1 cellular context compared by ENCODE assay signal in the genomic region with DNA sequence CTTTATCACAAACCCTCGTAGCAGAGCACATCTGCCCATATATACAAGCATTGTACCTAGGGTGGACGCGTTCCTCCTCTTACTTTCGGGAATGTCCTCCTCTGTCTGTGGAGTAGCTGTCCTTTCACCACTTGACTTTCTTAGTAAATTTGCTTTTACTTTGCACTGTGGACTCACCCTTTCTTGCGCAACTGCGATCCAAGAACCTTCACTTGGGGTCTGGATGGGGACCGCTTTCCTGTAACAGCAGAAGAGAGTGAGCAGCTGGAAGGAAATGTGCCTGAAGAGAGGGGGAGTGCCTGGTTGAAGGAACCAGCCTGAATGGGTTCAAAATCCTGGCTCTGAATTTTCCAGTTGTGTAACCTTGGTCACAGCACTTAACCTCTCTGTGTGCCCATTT.
TF ChIP-seq lines count a peak whose summit lies in the region.

No MANE protein-coding gene starts in this region.

TF ChIP-seq in GM23338, 12 proteins besides CTCF, POLR2A, EP300 and RAD21 (continued from another document):
- TF ChIP-seq, protein P1, sequence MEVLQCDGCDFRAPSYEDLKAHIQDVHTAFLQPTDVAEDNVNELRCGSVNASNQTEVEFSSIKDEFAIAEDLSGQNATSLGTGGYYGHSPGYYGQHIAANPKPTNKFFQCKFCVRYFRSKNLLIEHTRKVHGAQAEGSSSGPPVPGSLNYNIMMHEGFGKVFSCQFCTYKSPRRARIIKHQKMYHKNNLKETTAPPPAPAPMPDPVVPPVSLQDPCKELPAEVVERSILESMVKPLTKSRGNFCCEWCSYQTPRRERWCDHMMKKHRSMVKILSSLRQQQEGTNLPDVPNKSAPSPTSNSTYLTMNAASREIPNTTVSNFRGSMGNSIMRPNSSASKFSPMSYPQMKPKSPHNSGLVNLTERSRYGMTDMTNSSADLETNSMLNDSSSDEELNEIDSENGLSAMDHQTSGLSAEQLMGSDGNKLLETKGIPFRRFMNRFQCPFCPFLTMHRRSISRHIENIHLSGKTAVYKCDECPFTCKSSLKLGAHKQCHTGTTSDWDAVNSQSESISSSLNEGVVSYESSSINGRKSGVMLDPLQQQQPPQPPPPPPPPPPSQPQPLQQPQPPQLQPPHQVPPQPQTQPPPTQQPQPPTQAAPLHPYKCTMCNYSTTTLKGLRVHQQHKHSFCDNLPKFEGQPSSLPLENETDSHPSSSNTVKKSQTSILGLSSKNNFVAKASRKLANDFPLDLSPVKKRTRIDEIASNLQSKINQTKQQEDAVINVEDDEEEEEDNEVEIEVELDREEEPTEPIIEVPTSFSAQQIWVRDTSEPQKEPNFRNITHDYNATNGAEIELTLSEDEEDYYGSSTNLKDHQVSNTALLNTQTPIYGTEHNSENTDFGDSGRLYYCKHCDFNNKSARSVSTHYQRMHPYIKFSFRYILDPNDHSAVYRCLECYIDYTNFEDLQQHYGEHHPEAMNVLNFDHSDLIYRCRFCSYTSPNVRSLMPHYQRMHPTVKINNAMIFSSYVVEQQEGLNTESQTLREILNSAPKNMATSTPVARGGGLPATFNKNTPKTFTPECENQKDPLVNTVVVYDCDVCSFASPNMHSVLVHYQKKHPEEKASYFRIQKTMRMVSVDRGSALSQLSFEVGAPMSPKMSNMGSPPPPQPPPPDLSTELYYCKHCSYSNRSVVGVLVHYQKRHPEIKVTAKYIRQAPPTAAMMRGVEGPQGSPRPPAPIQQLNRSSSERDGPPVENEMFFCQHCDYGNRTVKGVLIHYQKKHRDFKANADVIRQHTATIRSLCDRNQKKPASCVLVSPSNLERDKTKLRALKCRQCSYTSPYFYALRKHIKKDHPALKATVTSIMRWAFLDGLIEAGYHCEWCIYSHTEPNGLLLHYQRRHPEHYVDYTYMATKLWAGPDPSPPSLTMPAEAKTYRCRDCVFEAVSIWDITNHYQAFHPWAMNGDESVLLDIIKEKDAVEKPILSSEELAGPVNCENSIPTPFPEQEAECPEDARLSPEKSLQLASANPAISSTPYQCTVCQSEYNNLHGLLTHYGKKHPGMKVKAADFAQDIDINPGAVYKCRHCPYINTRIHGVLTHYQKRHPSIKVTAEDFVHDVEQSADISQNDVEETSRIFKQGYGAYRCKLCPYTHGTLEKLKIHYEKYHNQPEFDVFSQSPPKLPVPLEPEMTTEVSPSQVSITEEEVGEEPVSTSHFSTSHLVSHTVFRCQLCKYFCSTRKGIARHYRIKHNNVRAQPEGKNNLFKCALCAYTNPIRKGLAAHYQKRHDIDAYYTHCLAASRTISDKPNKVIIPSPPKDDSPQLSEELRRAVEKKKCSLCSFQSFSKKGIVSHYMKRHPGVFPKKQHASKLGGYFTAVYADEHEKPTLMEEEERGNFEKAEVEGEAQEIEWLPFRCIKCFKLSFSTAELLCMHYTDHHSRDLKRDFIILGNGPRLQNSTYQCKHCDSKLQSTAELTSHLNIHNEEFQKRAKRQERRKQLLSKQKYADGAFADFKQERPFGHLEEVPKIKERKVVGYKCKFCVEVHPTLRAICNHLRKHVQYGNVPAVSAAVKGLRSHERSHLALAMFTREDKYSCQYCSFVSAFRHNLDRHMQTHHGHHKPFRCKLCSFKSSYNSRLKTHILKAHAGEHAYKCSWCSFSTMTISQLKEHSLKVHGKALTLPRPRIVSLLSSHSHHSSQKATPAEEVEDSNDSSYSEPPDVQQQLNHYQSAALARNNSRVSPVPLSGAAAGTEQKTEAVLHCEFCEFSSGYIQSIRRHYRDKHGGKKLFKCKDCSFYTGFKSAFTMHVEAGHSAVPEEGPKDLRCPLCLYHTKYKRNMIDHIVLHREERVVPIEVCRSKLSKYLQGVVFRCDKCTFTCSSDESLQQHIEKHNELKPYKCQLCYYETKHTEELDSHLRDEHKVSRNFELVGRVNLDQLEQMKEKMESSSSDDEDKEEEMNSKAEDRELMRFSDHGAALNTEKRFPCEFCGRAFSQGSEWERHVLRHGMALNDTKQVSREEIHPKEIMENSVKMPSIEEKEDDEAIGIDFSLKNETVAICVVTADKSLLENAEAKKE (CRISPR knock-in tag; IDR thresholded peaks at IDR 0.05): no peak
- no peak for TF ChIP-seq STAT1 (IDR thresholded peaks at IDR 0.05; ENCODE audit: unreplicated experiment)
- no peak for TF ChIP-seq POLR2AphosphoS5 (IDR thresholded peaks at IDR 0.05; ENCODE audit: low read depth)
- TF ChIP-seq CREB1 (CRISPR knock-in tag; IDR thresholded peaks at IDR 0.05; ENCODE audit: low read depth): no peak
- TF ChIP-seq, protein P2, sequence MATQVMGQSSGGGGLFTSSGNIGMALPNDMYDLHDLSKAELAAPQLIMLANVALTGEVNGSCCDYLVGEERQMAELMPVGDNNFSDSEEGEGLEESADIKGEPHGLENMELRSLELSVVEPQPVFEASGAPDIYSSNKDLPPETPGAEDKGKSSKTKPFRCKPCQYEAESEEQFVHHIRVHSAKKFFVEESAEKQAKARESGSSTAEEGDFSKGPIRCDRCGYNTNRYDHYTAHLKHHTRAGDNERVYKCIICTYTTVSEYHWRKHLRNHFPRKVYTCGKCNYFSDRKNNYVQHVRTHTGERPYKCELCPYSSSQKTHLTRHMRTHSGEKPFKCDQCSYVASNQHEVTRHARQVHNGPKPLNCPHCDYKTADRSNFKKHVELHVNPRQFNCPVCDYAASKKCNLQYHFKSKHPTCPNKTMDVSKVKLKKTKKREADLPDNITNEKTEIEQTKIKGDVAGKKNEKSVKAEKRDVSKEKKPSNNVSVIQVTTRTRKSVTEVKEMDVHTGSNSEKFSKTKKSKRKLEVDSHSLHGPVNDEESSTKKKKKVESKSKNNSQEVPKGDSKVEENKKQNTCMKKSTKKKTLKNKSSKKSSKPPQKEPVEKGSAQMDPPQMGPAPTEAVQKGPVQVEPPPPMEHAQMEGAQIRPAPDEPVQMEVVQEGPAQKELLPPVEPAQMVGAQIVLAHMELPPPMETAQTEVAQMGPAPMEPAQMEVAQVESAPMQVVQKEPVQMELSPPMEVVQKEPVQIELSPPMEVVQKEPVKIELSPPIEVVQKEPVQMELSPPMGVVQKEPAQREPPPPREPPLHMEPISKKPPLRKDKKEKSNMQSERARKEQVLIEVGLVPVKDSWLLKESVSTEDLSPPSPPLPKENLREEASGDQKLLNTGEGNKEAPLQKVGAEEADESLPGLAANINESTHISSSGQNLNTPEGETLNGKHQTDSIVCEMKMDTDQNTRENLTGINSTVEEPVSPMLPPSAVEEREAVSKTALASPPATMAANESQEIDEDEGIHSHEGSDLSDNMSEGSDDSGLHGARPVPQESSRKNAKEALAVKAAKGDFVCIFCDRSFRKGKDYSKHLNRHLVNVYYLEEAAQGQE (IDR thresholded peaks at IDR 0.05; ENCODE audit: unreplicated experiment): no peak
- TF ChIP-seq, protein P3, sequence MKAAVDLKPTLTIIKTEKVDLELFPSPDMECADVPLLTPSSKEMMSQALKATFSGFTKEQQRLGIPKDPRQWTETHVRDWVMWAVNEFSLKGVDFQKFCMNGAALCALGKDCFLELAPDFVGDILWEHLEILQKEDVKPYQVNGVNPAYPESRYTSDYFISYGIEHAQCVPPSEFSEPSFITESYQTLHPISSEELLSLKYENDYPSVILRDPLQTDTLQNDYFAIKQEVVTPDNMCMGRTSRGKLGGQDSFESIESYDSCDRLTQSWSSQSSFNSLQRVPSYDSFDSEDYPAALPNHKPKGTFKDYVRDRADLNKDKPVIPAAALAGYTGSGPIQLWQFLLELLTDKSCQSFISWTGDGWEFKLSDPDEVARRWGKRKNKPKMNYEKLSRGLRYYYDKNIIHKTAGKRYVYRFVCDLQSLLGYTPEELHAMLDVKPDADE (IDR thresholded peaks at IDR 0.05): no peak
- TF ChIP-seq EZH2phosphoT487 (IDR thresholded peaks at IDR 0.05; ENCODE audit: unreplicated experiment): no peak
- no peak for TF ChIP-seq NANOG (IDR thresholded peaks at IDR 0.05; ENCODE audit: borderline replicate concordance)
